10 cellular contexts compared by ENCODE assay signal in the genomic region with DNA sequence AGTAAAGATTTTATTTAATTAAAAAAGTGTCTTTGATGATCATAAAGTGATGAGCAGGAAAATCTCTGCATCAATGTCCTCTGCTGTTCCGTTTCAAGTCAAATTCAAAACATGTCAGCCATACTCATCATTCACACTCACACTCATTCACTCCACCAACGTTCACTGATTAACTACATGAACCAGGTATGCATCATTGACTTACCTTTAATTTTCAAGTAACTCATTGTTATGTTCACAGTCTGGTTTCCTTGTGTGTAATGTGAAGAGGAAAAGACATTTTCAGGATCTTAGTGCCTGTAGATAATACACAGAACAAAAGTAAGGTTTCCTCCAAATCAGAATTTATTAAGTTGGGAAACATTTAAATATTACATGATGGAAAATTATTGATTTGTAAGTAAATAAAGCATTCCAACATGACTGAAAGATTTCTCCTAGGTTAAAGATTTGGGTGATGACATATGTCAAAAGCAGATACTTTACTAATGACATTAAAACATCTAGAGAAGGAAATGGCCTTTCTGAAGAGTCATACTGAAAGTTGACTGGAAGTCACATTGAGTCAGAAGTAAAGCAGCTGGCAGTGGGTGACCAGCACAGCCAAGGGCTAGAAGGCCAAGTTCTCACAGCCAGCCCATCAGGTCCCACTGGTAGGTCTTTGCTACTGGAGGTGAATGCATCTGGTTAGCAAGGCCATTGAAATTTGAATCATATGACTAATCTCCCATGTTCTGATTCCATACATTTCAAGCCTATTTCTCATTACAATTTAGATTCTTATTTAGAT.
DNase-seq lines count a peak whose midpoint lies in the region; ATAC-seq, FAIRE-seq and TF ChIP-seq lines count a peak whose summit lies in the region.
"Had no signal": no experiment of that assay in that cellular context is flagged by ENCODE, and none has a peak within 500 bp of the region (broad histone marks: within the 10 kb centered on the region; RNA-seq: fewer than 3 reads in every experiment).

No MANE protein-coding gene starts in this region.

- intact Hi-C loops in sigmoid colon (cut with DNase I), result no loop called here
- intact Hi-C loops in left ventricle myocardium inferior (cut with micrococcal nuclease), result no loop called here
- intact Hi-C loops in ascending aorta (cut with DNase I), result no loop called here

- H3K27me3 Mint-ChIP-seq in astrocyte (ENCODE audit: low read depth, unreplicated experiment), result no peaks in the 10 kb centered on the region

- DNase-seq in Daoy (ENCODE audit: low read depth) (peak; percentile 10), astrocyte (ENCODE audit: low read depth) (peak; percentile 71), NCI-H526 treated with DMSO at 0.1 percent for 48 hours (lab: John Stamatoyannopoulos, UW) (no peak), sigmoid colon (no peak), left ventricle myocardium inferior (no peak), ascending aorta (ENCODE audit: low spot score in 2 of 2) (no peak)
- DNase-seq: stimulated activated naive CD8-positive, alpha-beta T cell treated with anti-CD3 and anti-CD28 coated beads, Interleukin-15, Interleukin-2, amounts not matched to agents 100 U/mL and 50 U/mL, for 24 hours had no signal

- H3K4me1 Mint-ChIP-seq in astrocyte (ENCODE audit: low read depth, unreplicated experiment), result peaks cover 9% of the 10 kb centered on the region

- no peak for TF ChIP-seq POLR2A in sigmoid colon (IDR thresholded peaks at IDR 0.05)

- H3K4me2 ChIP-seq in astrocyte (ENCODE audit: low read length), result peak overlapping the region; percentile 20

- no peak for TF ChIP-seq EP300 in sigmoid colon (IDR thresholded peaks at IDR 0.05)

- H4K20me1 ChIP-seq in astrocyte (ENCODE audit: insufficient read depth, low read length), result no peaks in the 10 kb centered on the region

- no peak overlapping the region for H3K9ac ChIP-seq in astrocyte (ENCODE audit: low read length)

- peak; percentile 92 for FAIRE-seq in astrocyte (lab: Jason Lieb, UNC)

- H3K9me3 Mint-ChIP-seq in astrocyte (ENCODE audit: unreplicated experiment), result no peaks in the 10 kb centered on the region

- H3K36me3 Mint-ChIP-seq in astrocyte (ENCODE audit: low read depth, unreplicated experiment), result no peaks in the 10 kb centered on the region

- H3K4me3 ChIP-seq in astrocyte (ENCODE audit: insufficient read depth, low read depth, low read length) (no peak overlapping the region), sigmoid colon (no peak overlapping the region), left ventricle myocardium inferior (no peak overlapping the region), ascending aorta (no peak overlapping the region)

- no peaks in the 10 kb centered on the region for H3K27me3 ChIP-seq in astrocyte (ENCODE audit: insufficient read depth, low read length)
- no peaks in the 10 kb centered on the region for H3K27me3 ChIP-seq in sigmoid colon
- H3K27me3 ChIP-seq in left ventricle myocardium inferior (ENCODE audit: low read depth), result no peaks in the 10 kb centered on the region
- H3K27me3 ChIP-seq in ascending aorta, result no peaks in the 10 kb centered on the region

- TF ChIP-seq CTCF in astrocyte (IDR thresholded peaks at IDR 0.05; ENCODE audit: insufficient read depth, low read depth, low read length) (no peak), sigmoid colon (IDR thresholded peaks at IDR 0.05) (no peak), left ventricle myocardium inferior (IDR thresholded peaks at IDR 0.05; ENCODE audit: borderline replicate concordance) (no peak), ascending aorta (IDR thresholded peaks at IDR 0.05) (no peak)

- peaks cover 7% of the 10 kb centered on the region for H3K4me1 ChIP-seq in astrocyte (ENCODE audit: insufficient read depth, low read length)
- peaks cover 0 to 19% (median 15%) of the 10 kb centered on the region in 4 donors for H3K4me1 ChIP-seq in sigmoid colon
- H3K4me1 ChIP-seq in left ventricle myocardium inferior, result peaks cover 5% of the 10 kb centered on the region
- no peaks in the 10 kb centered on the region for H3K4me1 ChIP-seq in ascending aorta

- no peaks in the 10 kb centered on the region for H3K36me3 ChIP-seq in astrocyte (ENCODE audit: insufficient read depth, low read length)
- no peaks in the 10 kb centered on the region for H3K36me3 ChIP-seq in sigmoid colon
- no peaks in the 10 kb centered on the region for H3K36me3 ChIP-seq in left ventricle myocardium inferior
- no peaks in the 10 kb centered on the region for H3K36me3 ChIP-seq in ascending aorta

- no peak overlapping the region for H3K27ac Mint-ChIP-seq in astrocyte (ENCODE audit: unreplicated experiment)

- H3K9me3 ChIP-seq in astrocyte (ENCODE audit: insufficient read depth, low read depth, low read length), result no peaks in the 10 kb centered on the region
- no peaks in the 10 kb centered on the region for H3K9me3 ChIP-seq in sigmoid colon
- no peaks in the 10 kb centered on the region for H3K9me3 ChIP-seq in left ventricle myocardium inferior (replicated peaks)
- H3K9me3 ChIP-seq in ascending aorta, result no peaks in the 10 kb centered on the region

- no peak overlapping the region for H3K4me3 Mint-ChIP-seq in astrocyte (ENCODE audit: unreplicated experiment)
- H3K4me3 Mint-ChIP-seq: nephron had no signal

- H2AFZ ChIP-seq in astrocyte (ENCODE audit: low read depth, low read length), result no peak overlapping the region

- ATAC-seq in GM19455 (IDR thresholded peaks at IDR 0.05; ENCODE audit: unreplicated experiment) (peak; percentile 98), HG03097 (IDR thresholded peaks at IDR 0.05; ENCODE audit: low FRiP score, unreplicated experiment) (peak; percentile 99)
- ATAC-seq: stimulated activated naive CD8-positive, alpha-beta T cell treated with anti-CD3 and anti-CD28 coated beads, Interleukin-15, Interleukin-2, amounts not matched to agents 100 U/mL and 50 U/mL, for 24 hours had no signal

- 69 to 81% methylated on average over 2 of the region's 2 CpGs for WGBS in sigmoid colon, 2 donors

- no peaks in the 10 kb centered on the region for H3K79me2 ChIP-seq in astrocyte (ENCODE audit: insufficient read depth, low read length)

- H3K27ac ChIP-seq in astrocyte (ENCODE audit: low read depth, low read length), result peak overlapping the region; percentile 71
- no peak overlapping the region for H3K27ac ChIP-seq in sigmoid colon
- H3K27ac ChIP-seq in left ventricle myocardium inferior (replicated peaks), result no peak overlapping the region
- no peak overlapping the region for H3K27ac ChIP-seq in ascending aorta

Comparison
In these comparisons a context has a peak if more than half of its experiments do, and no peak if none do; other contexts are left out.
1. DNase-seq: peak in Daoy (single experiment) and astrocyte (single experiment); none in NCI-H526 treated with DMSO at 0.1 percent for 48 hours (single experiment), sigmoid colon (single experiment), left ventricle myocardium inferior (single experiment) and ascending aorta (0 of 2).